Comparison of ENCODE assay signal across 8 cellular contexts in the genomic region with DNA sequence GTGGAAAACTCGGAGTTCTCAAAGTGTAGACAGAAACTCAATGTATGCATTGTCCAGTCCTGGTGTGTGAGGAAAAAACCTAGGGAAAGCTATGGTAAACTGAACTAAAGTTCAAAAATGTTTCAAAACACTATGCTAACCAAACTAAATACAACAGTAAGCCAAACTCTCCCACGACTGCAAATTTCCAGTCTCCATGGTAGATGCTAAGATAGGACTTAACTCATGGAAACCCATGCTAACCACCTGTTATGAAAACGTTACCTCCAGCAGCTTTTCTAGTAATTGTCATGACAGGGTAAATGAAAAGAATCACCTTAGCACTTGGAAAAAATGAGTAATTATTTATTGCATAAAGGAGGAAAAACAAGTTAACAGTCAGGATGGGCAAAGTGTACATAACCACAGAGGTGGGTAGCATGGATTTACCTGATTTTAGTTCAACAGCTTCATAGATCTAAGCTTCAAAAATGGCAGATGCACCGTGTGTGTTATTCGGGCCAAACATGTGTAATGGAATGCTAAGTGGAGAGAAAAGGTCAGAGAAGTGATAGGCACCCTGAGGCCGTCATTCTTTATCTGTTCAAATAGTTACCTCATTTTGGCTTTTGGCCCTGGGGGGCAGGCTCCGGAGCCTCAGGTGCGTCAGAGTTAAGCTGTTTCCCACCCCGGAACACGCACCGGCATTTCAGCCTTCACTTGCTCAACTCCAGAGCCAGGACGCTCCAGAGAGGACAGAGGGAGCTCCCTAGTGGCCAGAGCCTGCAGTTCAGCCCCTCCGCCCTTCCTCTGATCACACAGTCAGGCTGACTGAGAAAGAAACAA.
DNase-seq lines count a peak whose midpoint lies in the region; ATAC-seq and TF ChIP-seq lines count a peak whose summit lies in the region.

No MANE protein-coding gene starts in this region.

- peak; percentile 46 for DNase-seq in AG09309 (ENCODE audit: low read depth)
- peak; percentile 74 to 76 for DNase-seq in NCI-H446 (lab: John Stamatoyannopoulos, UW)
- DNase-seq in activated CD4-positive, alpha-beta T cell treated with anti-CD3 and anti-CD28 coated beads for 1 hour: peak; percentile 76
- DNase-seq in cerebellum (ENCODE audit: low spot score): peak; percentile 37
- DNase-seq in left lung: peak; percentile 85 to 90
- DNase-seq in stimulated activated CD4-positive, alpha-beta T cell treated with anti-CD3 and anti-CD28 coated beads, Interleukin-2, amount 100 ng/mL, for 4 hours (ENCODE audit: low read depth): peak; percentile 77

- peak; percentile 100 for ATAC-seq in GM18873 (IDR thresholded peaks at IDR 0.05; ENCODE audit: low FRiP score, unreplicated experiment)
- ATAC-seq in HG03135 (IDR thresholded peaks at IDR 0.05; ENCODE audit: unreplicated experiment): peak; percentile 100
- ATAC-seq in left lung: peak; percentile 100

- TF ChIP-seq CTCF in AG09309 (IDR thresholded peaks at IDR 0.05; ENCODE audit: control insufficient read depth, insufficient read depth, low read depth, low read length, missing control alignments): peak; percentile 98
- peak; percentile 89 to 90 for TF ChIP-seq CTCF in left lung (IDR thresholded peaks at IDR 0.05)

- no peak overlapping the region for H3K27ac ChIP-seq in left lung

- H3K36me3 ChIP-seq in left lung: no peaks in the 10 kb centered on the region

- H3K4me3 ChIP-seq in AG09309 (ENCODE audit: control insufficient read depth, low read depth, low read length) (no peak overlapping the region), left lung (peak overlapping the region in 1 of 2 donors; percentile 16)

- no peaks in the 10 kb centered on the region for H3K27me3 ChIP-seq in left lung

- no peaks in the 10 kb centered on the region for H3K9me3 ChIP-seq in left lung

- H3K4me1 ChIP-seq in left lung: no peaks in the 10 kb centered on the region

- intact Hi-C loops in left lung (cut with DNase I): loop anchor here in 1 of 2 donors (5.0 kb wide), 1 partner anchor 522 kb away; no protein-coding TSS in a partner anchor

Comparison
In these comparisons a context has a peak if more than half of its experiments do, and no peak if none do; other contexts are left out.
1. DNase-seq: peak in every context shown above with its lines; median percentile 88 in left lung; 77 in stimulated activated CD4-positive, alpha-beta T cell treated with anti-CD3 and anti-CD28 coated beads, Interleukin-2, amount 100 ng/mL, for 4 hours; 76 in activated CD4-positive, alpha-beta T cell treated with anti-CD3 and anti-CD28 coated beads for 1 hour; 75 in NCI-H446; 46 in AG09309; 37 in cerebellum.